2 cellular contexts compared by ENCODE assay signal in genomic region chr3:196514913-196515621, GRCh38.
TF ChIP-seq lines count a peak whose summit lies in the region.

A gene with protein sequence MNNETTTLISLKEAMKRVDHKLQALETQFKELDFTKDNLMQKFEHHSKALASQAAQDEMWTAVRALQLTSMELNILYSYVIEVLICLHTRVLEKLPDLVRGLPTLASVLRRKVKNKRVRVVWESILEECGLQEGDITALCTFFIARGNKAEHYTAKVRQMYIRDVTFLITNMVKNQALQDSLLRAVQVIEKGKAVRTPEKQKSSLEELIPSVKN (minus strand): TSS chr3:196515346. CDS start chr3:196515209, 137 bp downstream.

TF ChIP-seq in IMR-90, 13 proteins besides CTCF, POLR2A, EP300 and RAD21:
- no peak for TF ChIP-seq BHLHE40 (IDR thresholded peaks at IDR 0.05; ENCODE audit: low read depth, low read length)
- no peak for TF ChIP-seq FOS (IDR thresholded peaks at IDR 0.05; ENCODE audit: low read depth, low read length)
- TF ChIP-seq MAZ (IDR thresholded peaks at IDR 0.05; ENCODE audit: borderline replicate concordance, low read depth, low read length), result no peak
- no peak for TF ChIP-seq CHD1 (IDR thresholded peaks at IDR 0.05; ENCODE audit: low read depth, low read length)
- TF ChIP-seq MAFK (IDR thresholded peaks at IDR 0.05; ENCODE audit: low read depth, low read length), result no peak
- TF ChIP-seq ELK1 (IDR thresholded peaks at IDR 0.05; ENCODE audit: borderline replicate concordance, low read depth, low read length), result no peak
- TF ChIP-seq SMC3 (IDR thresholded peaks at IDR 0.05; ENCODE audit: low read depth, low read length), result no peak
- TF ChIP-seq, protein P1, sequence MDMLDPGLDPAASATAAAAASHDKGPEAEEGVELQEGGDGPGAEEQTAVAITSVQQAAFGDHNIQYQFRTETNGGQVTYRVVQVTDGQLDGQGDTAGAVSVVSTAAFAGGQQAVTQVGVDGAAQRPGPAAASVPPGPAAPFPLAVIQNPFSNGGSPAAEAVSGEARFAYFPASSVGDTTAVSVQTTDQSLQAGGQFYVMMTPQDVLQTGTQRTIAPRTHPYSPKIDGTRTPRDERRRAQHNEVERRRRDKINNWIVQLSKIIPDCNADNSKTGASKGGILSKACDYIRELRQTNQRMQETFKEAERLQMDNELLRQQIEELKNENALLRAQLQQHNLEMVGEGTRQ (IDR thresholded peaks at IDR 0.05; ENCODE audit: low read depth, low read length), result no peak
TF ChIP-seq in IMR-90: peak in this region for 0.

TF ChIP-seq in K562, 482 proteins besides CTCF, POLR2A, EP300 and RAD21 (continues in another document):
- TF ChIP-seq FOXP4 (CRISPR knock-in tag; IDR thresholded peaks at IDR 0.05; ENCODE audit: borderline replicate concordance) (no peak), FOXK2 (conservative IDR thresholded peaks at IDR 0.05 in 1 of 2, IDR thresholded peaks at IDR 0.05 in 1 of 2; ENCODE audit: low read depth in 2 of 2) (peak; percentile 51 to 58; a peak in 3 of 4 replicates), BCOR (IDR thresholded peaks at IDR 0.05) (no peak), TRIM24 (IDR thresholded peaks at IDR 0.05) (peak in 1 of 2 experiments; percentile 45; a peak in 3 of 4 replicates), FOXM1 (IDR thresholded peaks at IDR 0.05; ENCODE audit: low read depth) (peak; percentile 45; the same call in 1 of the 2 replicates), FOXM1 (CRISPR knock-in tag; IDR thresholded peaks at IDR 0.05; ENCODE audit: low read depth) (no peak), ZBTB7A (IDR thresholded peaks at IDR 0.05; ENCODE audit: borderline replicate concordance, control insufficient read depth, low read depth, low read length) (no peak), CTBP1 (IDR thresholded peaks at IDR 0.05; ENCODE audit: borderline replicate concordance) (no peak; the same call in 1 of the 2 replicates), ZBED1 (IDR thresholded peaks at IDR 0.05) (no peak), SMARCC2 (IDR thresholded peaks at IDR 0.05; ENCODE audit: low read depth) (0 out of 2 replicates have a peak, but pooled peaks have one; percentile 59), ZNF589 (CRISPR knock-in tag; IDR thresholded peaks at IDR 0.05; ENCODE audit: low read depth) (no peak), MEF2A (IDR thresholded peaks at IDR 0.05; ENCODE audit: control insufficient read depth, low read depth, low read length) (peak; percentile 99), NCOR1 (IDR thresholded peaks at IDR 0.05) (peak; percentile 93), NCOA2 (IDR thresholded peaks at IDR 0.05; ENCODE audit: partially characterized antibody in 2 of 2) (peak in 1 of 2 experiments; percentile 38), ESRRA (IDR thresholded peaks at IDR 0.05; ENCODE audit: borderline replicate concordance, low read depth) (peak; percentile 31; the same call in 1 of the 2 replicates), GATAD2B (IDR thresholded peaks at IDR 0.05; ENCODE audit: borderline replicate concordance) (0 out of 2 replicates have a peak, but pooled peaks have one; percentile 47), DLX4 (CRISPR knock-in tag; IDR thresholded peaks at IDR 0.05) (no peak), CCNT2 (IDR thresholded peaks at IDR 0.05; ENCODE audit: borderline replicate concordance, extremely low read depth, insufficient read length, low read depth, low read length) (peak; percentile 36), NBN (IDR thresholded peaks at IDR 0.05; ENCODE audit: low read depth) (0 out of 2 replicates have a peak, but pooled peaks have one; percentile 35), ZFP91 (CRISPR knock-in tag; IDR thresholded peaks at IDR 0.05) (no peak), MTA3 (IDR thresholded peaks at IDR 0.05; ENCODE audit: borderline replicate concordance) (0 out of 2 replicates have a peak, but pooled peaks have one; percentile 44), MNT (conservative IDR thresholded peaks at IDR 0.05) (peak in 1 of 2 experiments; percentile 18; a peak in 1 of 4 replicates), DPF2 (IDR thresholded peaks at IDR 0.05) (peak; percentile 71; the same call in 1 of the 2 replicates), ZKSCAN1 (IDR thresholded peaks at IDR 0.05; ENCODE audit: low read depth, low read length) (no peak), TBL1XR1 (IDR thresholded peaks at IDR 0.05; ENCODE audit: low read length in 2 of 2) (peak in 1 of 2 experiments; percentile 97; a peak in 2 of 4 replicates), TEAD4 (IDR thresholded peaks at IDR 0.05; ENCODE audit: low read length) (peak; percentile 88), TEAD4 (CRISPR knock-in tag; IDR thresholded peaks at IDR 0.05; ENCODE audit: borderline replicate concordance) (no peak), RBM15 (IDR thresholded peaks at IDR 0.05; ENCODE audit: insufficient read depth, low read length) (no peak), MEIS2 (IDR thresholded peaks at IDR 0.05; ENCODE audit: partially characterized antibody) (peak; percentile 53), POLR2AphosphoS5 (IDR thresholded peaks at IDR 0.05; ENCODE audit: control insufficient read depth, insufficient read depth, low read depth, low read length) (peak; percentile 55; the same call in 1 of the 2 replicates), NCOA6 (IDR thresholded peaks at IDR 0.05) (peak; percentile 31; the same call in 1 of the 2 replicates), JUND (IDR thresholded peaks at IDR 0.05; ENCODE audit: borderline replicate concordance, low read depth, low read length) (no peak), JUND (tag; IDR thresholded peaks at IDR 0.05; ENCODE audit: borderline replicate concordance, low read depth, low read length) (peak; percentile 10; the same call in 1 of the 3 replicates), FOXA3 (CRISPR knock-in tag; conservative IDR thresholded peaks at IDR 0.05 in 1 of 2, IDR thresholded peaks at IDR 0.05 in 1 of 2) (peak; percentile 69 to 87; a peak in 3 of 4 replicates), ARID1B (IDR thresholded peaks at IDR 0.05) (peak; percentile 89)
- TF ChIP-seq, protein P2, sequence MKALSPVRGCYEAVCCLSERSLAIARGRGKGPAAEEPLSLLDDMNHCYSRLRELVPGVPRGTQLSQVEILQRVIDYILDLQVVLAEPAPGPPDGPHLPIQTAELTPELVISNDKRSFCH (CRISPR knock-in tag; IDR thresholded peaks at IDR 0.05), result no peak
- TF ChIP-seq, protein P2 (tag; IDR thresholded peaks at IDR 0.05), result peak; percentile 99
- TF ChIP-seq, protein P3, sequence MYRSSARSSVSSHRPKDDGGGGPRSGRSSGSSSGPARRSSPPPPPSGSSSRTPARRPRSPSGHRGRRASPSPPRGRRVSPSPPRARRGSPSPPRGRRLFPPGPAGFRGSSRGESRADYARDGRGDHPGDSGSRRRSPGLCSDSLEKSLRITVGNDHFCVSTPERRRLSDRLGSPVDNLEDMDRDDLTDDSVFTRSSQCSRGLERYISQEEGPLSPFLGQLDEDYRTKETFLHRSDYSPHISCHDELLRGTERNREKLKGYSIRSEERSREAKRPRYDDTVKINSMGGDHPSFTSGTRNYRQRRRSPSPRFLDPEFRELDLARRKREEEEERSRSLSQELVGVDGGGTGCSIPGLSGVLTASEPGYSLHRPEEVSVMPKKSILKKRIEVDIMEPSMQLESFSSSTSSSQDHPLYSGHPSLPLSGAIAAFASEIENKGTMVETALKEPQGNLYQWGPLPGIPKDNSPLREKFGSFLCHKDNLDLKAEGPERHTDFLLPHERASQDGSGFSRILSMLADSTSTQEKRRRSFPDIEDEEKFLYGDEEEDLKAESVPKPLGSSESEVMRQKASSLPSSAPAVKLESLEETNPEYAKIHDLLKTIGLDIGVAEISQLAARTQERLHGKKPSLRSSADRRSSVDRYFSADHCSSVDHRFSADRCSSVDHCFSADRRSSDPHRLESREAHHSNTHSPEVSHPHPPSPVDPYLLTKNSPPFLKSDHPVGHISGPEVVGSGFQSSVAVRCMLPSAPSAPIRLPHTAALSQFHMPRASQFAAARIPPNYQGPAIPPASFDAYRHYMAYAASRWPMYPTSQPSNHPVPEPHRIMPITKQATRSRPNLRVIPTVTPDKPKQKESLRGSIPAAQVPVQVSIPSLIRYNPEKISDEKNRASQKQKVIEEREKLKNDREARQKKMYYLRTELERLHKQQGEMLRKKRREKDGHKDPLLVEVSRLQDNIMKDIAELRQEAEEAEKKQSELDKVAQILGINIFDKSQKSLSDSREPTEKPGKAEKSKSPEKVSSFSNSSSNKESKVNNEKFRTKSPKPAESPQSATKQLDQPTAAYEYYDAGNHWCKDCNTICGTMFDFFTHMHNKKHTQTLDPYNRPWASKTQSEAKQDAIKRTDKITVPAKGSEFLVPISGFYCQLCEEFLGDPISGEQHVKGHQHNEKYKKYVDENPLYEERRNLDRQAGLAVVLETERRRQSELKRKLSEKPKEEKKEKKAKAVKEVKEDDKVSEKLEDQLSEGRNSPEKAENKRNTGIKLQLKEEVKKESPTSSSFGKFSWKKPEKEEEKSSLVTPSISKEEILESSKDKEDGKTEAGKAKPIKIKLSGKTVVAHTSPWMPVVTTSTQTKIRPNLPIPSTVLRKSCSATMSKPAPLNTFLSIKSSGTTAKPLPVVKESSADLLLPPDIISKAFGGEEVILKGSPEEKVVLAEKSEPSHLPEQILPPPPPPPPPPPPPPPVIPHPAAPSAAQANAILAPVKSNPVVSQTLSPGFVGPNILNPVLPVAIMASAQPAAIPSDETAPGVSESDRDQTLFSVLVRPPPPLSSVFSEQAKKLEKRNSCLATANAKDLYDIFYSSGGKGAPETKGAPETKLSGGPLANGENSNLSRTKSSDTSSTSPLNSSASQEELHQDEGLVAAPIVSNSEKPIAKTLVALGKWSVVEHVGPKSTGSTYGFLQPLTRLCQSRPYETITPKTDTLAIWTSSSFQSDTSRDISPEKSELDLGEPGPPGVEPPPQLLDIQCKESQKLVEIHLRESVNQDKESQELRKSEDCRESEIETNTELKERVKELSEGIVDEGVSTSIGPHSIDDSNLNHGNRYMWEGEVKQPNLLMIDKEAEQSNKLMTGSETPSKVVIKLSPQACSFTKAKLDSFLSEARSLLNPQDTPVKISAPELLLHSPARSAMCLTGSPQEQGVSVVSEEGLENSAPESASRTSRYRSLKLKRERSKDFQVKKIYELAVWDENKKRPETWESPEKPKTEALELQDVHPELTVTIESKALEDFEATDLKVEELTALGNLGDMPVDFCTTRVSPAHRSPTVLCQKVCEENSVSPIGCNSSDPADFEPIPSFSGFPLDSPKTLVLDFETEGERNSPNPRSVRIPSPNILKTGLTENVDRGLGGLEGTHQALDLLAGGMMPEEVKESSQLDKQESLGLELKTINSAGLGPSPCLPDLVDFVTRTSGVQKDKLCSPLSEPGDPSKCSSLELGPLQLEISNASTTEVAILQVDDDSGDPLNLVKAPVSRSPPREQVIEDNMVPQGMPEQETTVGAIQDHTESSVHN (IDR thresholded peaks at IDR 0.05; ENCODE audit: borderline replicate concordance in 1 of 2, low read depth in 1 of 2), result peak in 1 of 2 experiments; percentile 29; a peak in 1 of 4 replicates
- TF ChIP-seq, protein P4, sequence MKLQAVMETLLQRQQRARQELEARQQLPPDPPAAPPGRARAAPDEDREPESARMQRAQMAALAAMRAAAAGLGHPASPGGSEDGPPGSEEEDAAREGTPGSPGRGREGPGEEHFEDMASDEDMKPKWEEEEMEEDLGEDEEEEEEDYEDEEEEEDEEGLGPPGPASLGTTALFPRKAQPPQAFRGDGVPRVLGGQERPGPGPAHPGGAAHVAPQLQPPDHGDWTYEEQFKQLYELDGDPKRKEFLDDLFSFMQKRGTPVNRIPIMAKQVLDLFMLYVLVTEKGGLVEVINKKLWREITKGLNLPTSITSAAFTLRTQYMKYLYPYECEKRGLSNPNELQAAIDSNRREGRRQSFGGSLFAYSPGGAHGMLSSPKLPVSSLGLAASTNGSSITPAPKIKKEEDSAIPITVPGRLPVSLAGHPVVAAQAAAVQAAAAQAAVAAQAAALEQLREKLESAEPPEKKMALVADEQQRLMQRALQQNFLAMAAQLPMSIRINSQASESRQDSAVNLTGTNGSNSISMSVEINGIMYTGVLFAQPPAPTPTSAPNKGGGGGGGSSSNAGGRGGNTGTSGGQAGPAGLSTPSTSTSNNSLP (IDR thresholded peaks at IDR 0.05; ENCODE audit: borderline replicate concordance, low read depth, low read length), result 0 out of 2 replicates have a peak, but pooled peaks have one; percentile 34
